Comparison of ENCODE assay signal across 8 cellular contexts in genomic region chr14:106843951-106844483, GRCh38.
DNase-seq lines count a peak whose midpoint lies in the region; ATAC-seq and TF ChIP-seq lines count a peak whose summit lies in the region.

No MANE protein-coding gene starts in this region.

- CTCF ChIA-PET in activated CD4-positive, alpha-beta T cell treated with anti-CD3 and anti-CD28 coated beads for 36 hours (lab: Charles Lee), result interaction anchor here (0.6 to 8.3 kb wide), 9 partner anchors 9 to 181 kb away, joined by 3 to 115 read pairs (median 4); no protein-coding TSS in a partner anchor

- H3K36me3 ChIP-seq in neutrophil, result no peaks in the 10 kb centered on the region

- DNase-seq in activated CD4-positive, alpha-beta T cell treated with anti-CD3 and anti-CD28 coated beads for 36 hours, result peak; percentile 49
- DNase-seq in activated CD4-positive, alpha-beta T cell treated with anti-CD3 and anti-CD28 coated beads for 1 hour, result no peak
- DNase-seq in SK-MEL-5 (ENCODE audit: low read depth, low spot score) (peak; percentile 7), GM20000 (ENCODE audit: low spot score) (no peak), superior temporal gyrus (ENCODE audit: extremely low spot score) (no peak)
- no peak for DNase-seq in central memory CD8-positive, alpha-beta T cell (ENCODE audit: low spot score in 2 of 2)

- no peaks in the 10 kb centered on the region for H3K9me3 Mint-ChIP-seq in activated CD4-positive, alpha-beta T cell treated with anti-CD3 and anti-CD28 coated beads for 36 hours (ENCODE audit: low read depth)
- no peaks in the 10 kb centered on the region for H3K9me3 Mint-ChIP-seq in central memory CD8-positive, alpha-beta T cell

- H3K36me3 Mint-ChIP-seq in activated CD4-positive, alpha-beta T cell treated with anti-CD3 and anti-CD28 coated beads for 36 hours (ENCODE audit: low read depth), result no peaks in the 10 kb centered on the region
- peaks cover 1% of the 10 kb centered on the region for H3K36me3 Mint-ChIP-seq in central memory CD8-positive, alpha-beta T cell (ENCODE audit: insufficient read depth)

- intact Hi-C loops in activated CD4-positive, alpha-beta T cell treated with anti-CD3 and anti-CD28 coated beads for 36 hours (cut with DNase I, micrococcal nuclease), result loop anchor here (1.0 to 2.0 kb wide), 2 partner anchors 28 to 29 kb away; no protein-coding TSS in a partner anchor

- peaks cover 37% of the 10 kb centered on the region for H3K4me1 Mint-ChIP-seq in activated CD4-positive, alpha-beta T cell treated with anti-CD3 and anti-CD28 coated beads for 36 hours
- peaks cover 29% of the 10 kb centered on the region for H3K4me1 Mint-ChIP-seq in central memory CD8-positive, alpha-beta T cell

- TF ChIP-seq CTCF in neutrophil (IDR thresholded peaks at IDR 0.05), result no peak
- no peak for TF ChIP-seq CTCF in GM20000 (IDR thresholded peaks at IDR 0.05; ENCODE audit: extremely low read depth, missing control alignments)

- H3K27me3 Mint-ChIP-seq in activated CD4-positive, alpha-beta T cell treated with anti-CD3 and anti-CD28 coated beads for 36 hours, result no peaks in the 10 kb centered on the region
- H3K27me3 Mint-ChIP-seq in central memory CD8-positive, alpha-beta T cell, result no peaks in the 10 kb centered on the region

- H3K4me3 Mint-ChIP-seq in activated CD4-positive, alpha-beta T cell treated with anti-CD3 and anti-CD28 coated beads for 36 hours, result peak overlapping the region; percentile 81
- H3K4me3 Mint-ChIP-seq in central memory CD8-positive, alpha-beta T cell, result peak overlapping the region; percentile 94

- H3K27ac Mint-ChIP-seq in activated CD4-positive, alpha-beta T cell treated with anti-CD3 and anti-CD28 coated beads for 36 hours, result peak overlapping the region; percentile 85
- peak overlapping the region; percentile 93 for H3K27ac Mint-ChIP-seq in central memory CD8-positive, alpha-beta T cell (ENCODE audit: low read depth)

- peaks cover 28 to 33% of the 10 kb centered on the region in 2 experiments for H3K4me1 ChIP-seq in neutrophil (ENCODE audit: control insufficient read depth in 1 of 2, insufficient read depth in 1 of 2, low read depth in 1 of 2, low read length in 1 of 2)

- H3K4me3 ChIP-seq in neutrophil (ENCODE audit: low read depth in 1 of 2, low read length in 1 of 2), result peak overlapping the region; percentile 90 to 92

- H3K27me3 ChIP-seq in neutrophil, result no peaks in the 10 kb centered on the region

- H3K27ac ChIP-seq in neutrophil, result peak overlapping the region; percentile 88

- ATAC-seq in activated CD4-positive, alpha-beta T cell treated with anti-CD3 and anti-CD28 coated beads for 36 hours, result peak; percentile 7
- peak; percentile 57 for ATAC-seq in central memory CD8-positive, alpha-beta T cell (replicated peaks; ENCODE audit: extremely low read depth, poor library complexity, severe bottlenecking)
- ATAC-seq in GM19351 (IDR thresholded peaks at IDR 0.05; ENCODE audit: unreplicated experiment), result no peak

- POLR2A ChIA-PET in activated CD4-positive, alpha-beta T cell treated with anti-CD3 and anti-CD28 coated beads for 36 hours (lab: Charles Lee), result interaction anchor here (1.4 kb wide), 1 partner anchor 13 kb away, joined by 4 read pairs; no protein-coding TSS in a partner anchor

- in situ Hi-C loops in SK-MEL-5 (cut with HindIII; ENCODE audit: low pct_unique_long_range_greater_than_20kb, low sequenced_read_pairs), result no loop called here

- no peaks in the 10 kb centered on the region for H3K9me3 ChIP-seq in neutrophil

Comparison
In these comparisons a context has a peak if more than half of its experiments do, and no peak if none do; other contexts are left out.
1. DNase-seq: peak in activated CD4-positive, alpha-beta T cell treated with anti-CD3 and anti-CD28 coated beads for 36 hours (single experiment) and SK-MEL-5 (single experiment); none in activated CD4-positive, alpha-beta T cell treated with anti-CD3 and anti-CD28 coated beads for 1 hour (single experiment), central memory CD8-positive, alpha-beta T cell (0 of 2), GM20000 (single experiment) and superior temporal gyrus (single experiment).